ENCODE assay signal across 1 cellular context in genomic region chr6:168608113-168608400, GRCh38.
TF ChIP-seq lines count a peak whose summit lies in the region.

No MANE protein-coding gene starts in this region.

TF ChIP-seq in HepG2, 621 proteins besides CTCF, POLR2A, EP300 and RAD21 (continued from another document):
- TF ChIP-seq ELK4 (CRISPR knock-in tag; IDR thresholded peaks at IDR 0.05; ENCODE audit: borderline replicate concordance) = no peak
- no peak for TF ChIP-seq ZNF362 (CRISPR knock-in tag; IDR thresholded peaks at IDR 0.05; ENCODE audit: borderline replicate concordance)
- no peak for TF ChIP-seq HNRNPK (IDR thresholded peaks at IDR 0.05; ENCODE audit: low read depth, low read length, poor library complexity, severe bottlenecking)
- no peak for TF ChIP-seq RXRA (CRISPR knock-in tag; IDR thresholded peaks at IDR 0.05)
- no peak for TF ChIP-seq ZBTB33 (CRISPR knock-in tag; IDR thresholded peaks at IDR 0.05)
- TF ChIP-seq HNRNPUL1 (IDR thresholded peaks at IDR 0.05; ENCODE audit: low read depth, low read length) = no peak
- TF ChIP-seq CSRNP1 (CRISPR knock-in tag; IDR thresholded peaks at IDR 0.05) = no peak
- no peak for TF ChIP-seq GABPB1 (CRISPR knock-in tag; IDR thresholded peaks at IDR 0.05)
- TF ChIP-seq ZNF280D (CRISPR knock-in tag; IDR thresholded peaks at IDR 0.05) = no peak
- TF ChIP-seq RBFOX2 (IDR thresholded peaks at IDR 0.05; ENCODE audit: low read depth, low read length) = no peak
